ENCODE assay signal across 15 cellular contexts in the genomic region with DNA sequence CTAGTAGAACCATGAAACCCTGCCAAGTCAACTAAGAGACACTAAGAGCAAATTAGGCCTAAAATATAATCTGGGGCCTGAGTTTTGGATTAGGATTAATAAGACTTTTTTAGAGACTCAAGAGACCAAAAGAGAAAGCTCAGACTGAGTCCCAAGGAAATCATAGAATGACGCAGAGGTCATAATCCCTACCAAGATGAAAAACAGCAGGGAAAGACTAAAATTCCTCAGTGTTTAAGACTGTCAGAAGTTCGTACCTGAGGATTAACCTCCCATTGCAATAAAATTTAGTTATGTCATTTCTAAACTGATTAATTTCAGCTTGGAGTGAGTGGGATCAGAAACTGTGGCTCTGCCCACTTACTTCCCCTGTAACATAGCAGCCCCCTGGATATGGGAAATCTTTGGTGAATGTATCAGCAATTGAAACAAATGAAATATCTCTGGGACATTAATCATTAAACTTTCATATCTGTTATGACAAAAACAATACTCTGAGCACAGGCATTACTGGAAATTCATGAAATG.
DNase-seq lines count a peak whose midpoint lies in the region; FAIRE-seq and TF ChIP-seq lines count a peak whose summit lies in the region.
"Had no signal": no experiment of that assay in that cellular context is flagged by ENCODE, and none has a peak within 500 bp of the region (broad histone marks: within the 10 kb centered on the region; RNA-seq: fewer than 3 reads in every experiment).

No MANE protein-coding gene starts in this region.

- 44 to 59% methylated on average over 2 of the region's 2 CpGs for WGBS in GM23248 (ENCODE audit: low coverage in 1 of 2, low lambda C conversion rate in 2 of 2, missing lambda C conversion rate in 2 of 2), 2 experiments
- WGBS in mesenchymal stem cell, result 89% methylated on average over 1 of the region's 2 CpGs

- no peak overlapping the region for H3K4ac ChIP-seq in mesenchymal stem cell (ENCODE audit: low read depth in 1 of 2, low read length in 2 of 2)

- no peak overlapping the region for H3K27ac Mint-ChIP-seq in astrocyte (ENCODE audit: unreplicated experiment)

- no peak overlapping the region for H2BK120ac ChIP-seq in mesenchymal stem cell (ENCODE audit: low read depth, low read length)

- no peaks in the 10 kb centered on the region for H3K27me3 ChIP-seq in GM23248 (replicated peaks; ENCODE audit: insufficient read depth)
- no peaks in the 10 kb centered on the region for H3K27me3 ChIP-seq in astrocyte (ENCODE audit: insufficient read depth, low read length)
- H3K27me3 ChIP-seq in mesenchymal stem cell (ENCODE audit: control insufficient read depth in 1 of 2, insufficient read depth in 1 of 2, low read length in 2 of 2), result no peaks in the 10 kb centered on the region
- H3K27me3 ChIP-seq: left lung had no signal

- H2AFZ ChIP-seq in GM23248 (peak overlapping the region; percentile 22), astrocyte (ENCODE audit: low read depth, low read length) (peak overlapping the region; percentile 8), mesenchymal stem cell (ENCODE audit: low read depth, low read length) (no peak overlapping the region)

- no peak overlapping the region for H4K91ac ChIP-seq in mesenchymal stem cell (ENCODE audit: low read length)

- no peak overlapping the region for H3K23ac ChIP-seq in mesenchymal stem cell (ENCODE audit: low read length in 2 of 2)

- H2BK5ac ChIP-seq in mesenchymal stem cell (ENCODE audit: low read depth, low read length, poor library complexity, severe bottlenecking), result no peak overlapping the region

- H3K9me3 ChIP-seq in GM23248 (ENCODE audit: low read depth), result no peaks in the 10 kb centered on the region
- H3K9me3 ChIP-seq in astrocyte (ENCODE audit: insufficient read depth, low read depth, low read length), result no peaks in the 10 kb centered on the region
- no peaks in the 10 kb centered on the region for H3K9me3 ChIP-seq in mesenchymal stem cell (ENCODE audit: control insufficient read depth, low read length)
- H3K9me3 ChIP-seq: left lung had no signal

- H4K8ac ChIP-seq in mesenchymal stem cell (ENCODE audit: low read length), result no peak overlapping the region

- H3K9me3 Mint-ChIP-seq in astrocyte (ENCODE audit: unreplicated experiment), result no peaks in the 10 kb centered on the region

- no peak overlapping the region for H3K18ac ChIP-seq in mesenchymal stem cell (ENCODE audit: low read depth in 1 of 2, low read length in 2 of 2)

- H3K79me1 ChIP-seq in mesenchymal stem cell (replicated peaks; ENCODE audit: low read length, poor library complexity, severe bottlenecking), result no peaks in the 10 kb centered on the region

- H3K4me1 Mint-ChIP-seq in astrocyte (ENCODE audit: low read depth, unreplicated experiment), result peaks cover 9% of the 10 kb centered on the region

- no peaks in the 10 kb centered on the region for H3K79me2 ChIP-seq in GM23248 (ENCODE audit: insufficient read depth)
- H3K79me2 ChIP-seq in astrocyte (ENCODE audit: insufficient read depth, low read length), result no peaks in the 10 kb centered on the region

- in situ Hi-C loops in GM23248 (cut with MboI), result no loop called here

- no peak overlapping the region for H2BK15ac ChIP-seq in mesenchymal stem cell (ENCODE audit: low read depth, poor library complexity, severe bottlenecking)

- no peak overlapping the region for H3K4me3 Mint-ChIP-seq in astrocyte (ENCODE audit: unreplicated experiment)

- DNase-seq in A172 (ENCODE audit: low spot score) (peak; percentile 39), GM23248 (peak; percentile 23), astrocyte (ENCODE audit: low read depth) (peak; percentile 28), mesenchymal stem cell (no peak), COLO829 (ENCODE audit: low spot score) (no peak), Kasumi-1 (lab: John Stamatoyannopoulos, UW) (no peak), OCI-M2 (lab: John Stamatoyannopoulos, UW; ENCODE audit: unreplicated experiment) (no peak)
- DNase-seq: activated effector memory CD4-positive, alpha-beta T cell treated with Interleukin-2 at 50 U/mL for 16 hours; left lung; NCI-H1417; RPMI8226; stimulated activated CD4-positive, alpha-beta T cell treated with anti-CD3 and anti-CD28 coated beads, Interleukin-12 subunit alpha, Interleukin-12 subunit beta, amount 100 ng/mL, for 4 hours; T-helper 1 cell had no signal

- FAIRE-seq in astrocyte (lab: Jason Lieb, UNC), result no peak

- no peaks in the 10 kb centered on the region for H3K27me3 Mint-ChIP-seq in astrocyte (ENCODE audit: low read depth, unreplicated experiment)

- H3K9me2 ChIP-seq in GM23248 (ENCODE audit: insufficient read depth), result no peaks in the 10 kb centered on the region

- H3K9ac ChIP-seq in GM23248 (peak overlapping the region; percentile 61), astrocyte (ENCODE audit: low read length) (peak overlapping the region; percentile 57), mesenchymal stem cell (ENCODE audit: low read length) (peak overlapping the region; percentile 72)
- H3K9ac ChIP-seq: KMS-11 had no signal

- H3K4me1 ChIP-seq in GM23248 (ENCODE audit: insufficient read depth) (peaks cover 28% of the 10 kb centered on the region), astrocyte (ENCODE audit: insufficient read depth, low read length) (peaks cover 19% of the 10 kb centered on the region), mesenchymal stem cell (ENCODE audit: control insufficient read depth, insufficient read depth, low read depth, low read length) (no peaks in the 10 kb centered on the region)
- H3K4me1 ChIP-seq: left lung had no signal

- peak overlapping the region; percentile 51 for H2AK5ac ChIP-seq in mesenchymal stem cell (ENCODE audit: low read length, severe bottlenecking)

- H3K27ac ChIP-seq in GM23248 (peak overlapping the region; percentile 75), astrocyte (ENCODE audit: low read depth, low read length) (peak overlapping the region; percentile 80), mesenchymal stem cell (ENCODE audit: low read length, poor library complexity, severe bottlenecking) (no peak overlapping the region)
- H3K27ac ChIP-seq: HL-60, KMS-11, left lung had no signal

- no peak overlapping the region for H3K14ac ChIP-seq in mesenchymal stem cell (ENCODE audit: low read length in 2 of 2)

- peaks cover 20% of the 10 kb centered on the region for H3F3A ChIP-seq in GM23248 (ENCODE audit: insufficient read depth)

- H3K4me3 ChIP-seq in GM23248 (peak overlapping the region; percentile 36), astrocyte (ENCODE audit: insufficient read depth, low read depth, low read length) (peak overlapping the region; percentile 22), mesenchymal stem cell (ENCODE audit: insufficient read depth in 1 of 2, low read depth in 1 of 2, low read length in 2 of 2) (no peak overlapping the region)
- H3K4me3 ChIP-seq: left lung had no signal

- H3K4me2 ChIP-seq in GM23248 (ENCODE audit: unreplicated experiment) (peak overlapping the region; percentile 66), astrocyte (ENCODE audit: low read length) (peak overlapping the region; percentile 73), mesenchymal stem cell (ENCODE audit: low read length, poor library complexity, severe bottlenecking) (no peak overlapping the region)
- H3K4me2 ChIP-seq: KMS-11 had no signal

- no peaks in the 10 kb centered on the region for H3K36me3 Mint-ChIP-seq in astrocyte (ENCODE audit: low read depth, unreplicated experiment)

- no peak overlapping the region for H2BK12ac ChIP-seq in mesenchymal stem cell (ENCODE audit: low read length in 2 of 2)

- H3K36me3 ChIP-seq in GM23248 (ENCODE audit: low read depth) (no peaks in the 10 kb centered on the region), astrocyte (ENCODE audit: insufficient read depth, low read length) (no peaks in the 10 kb centered on the region), mesenchymal stem cell (ENCODE audit: control insufficient read depth in 1 of 2, insufficient read depth in 2 of 2, low read depth in 1 of 2, low read length in 2 of 2) (no peaks in the 10 kb centered on the region)
- H3K36me3 ChIP-seq: left lung had no signal

- H4K20me1 ChIP-seq in GM23248 (ENCODE audit: insufficient read depth), result no peaks in the 10 kb centered on the region
- no peaks in the 10 kb centered on the region for H4K20me1 ChIP-seq in astrocyte (ENCODE audit: insufficient read depth, low read length)

- TF ChIP-seq CTCF in astrocyte (IDR thresholded peaks at IDR 0.05; ENCODE audit: insufficient read depth, low read depth, low read length), result no peak

Comparison
In these comparisons a context has a peak if more than half of its experiments do, and no peak if none do; other contexts are left out.
1. DNase-seq: peak in A172 (single experiment), GM23248 (single experiment) and astrocyte (single experiment); none in mesenchymal stem cell (single experiment), COLO829 (single experiment), Kasumi-1 (0 of 2) and OCI-M2 (single experiment).
2. H3K4me3 ChIP-seq: peak in GM23248 (single experiment) and astrocyte (single experiment); none in mesenchymal stem cell (0 of 2).
3. Peak in every context shown above with its lines, with median percentiles within 50 percentile points of each other: H3K9ac ChIP-seq.